In the genomic region with DNA sequence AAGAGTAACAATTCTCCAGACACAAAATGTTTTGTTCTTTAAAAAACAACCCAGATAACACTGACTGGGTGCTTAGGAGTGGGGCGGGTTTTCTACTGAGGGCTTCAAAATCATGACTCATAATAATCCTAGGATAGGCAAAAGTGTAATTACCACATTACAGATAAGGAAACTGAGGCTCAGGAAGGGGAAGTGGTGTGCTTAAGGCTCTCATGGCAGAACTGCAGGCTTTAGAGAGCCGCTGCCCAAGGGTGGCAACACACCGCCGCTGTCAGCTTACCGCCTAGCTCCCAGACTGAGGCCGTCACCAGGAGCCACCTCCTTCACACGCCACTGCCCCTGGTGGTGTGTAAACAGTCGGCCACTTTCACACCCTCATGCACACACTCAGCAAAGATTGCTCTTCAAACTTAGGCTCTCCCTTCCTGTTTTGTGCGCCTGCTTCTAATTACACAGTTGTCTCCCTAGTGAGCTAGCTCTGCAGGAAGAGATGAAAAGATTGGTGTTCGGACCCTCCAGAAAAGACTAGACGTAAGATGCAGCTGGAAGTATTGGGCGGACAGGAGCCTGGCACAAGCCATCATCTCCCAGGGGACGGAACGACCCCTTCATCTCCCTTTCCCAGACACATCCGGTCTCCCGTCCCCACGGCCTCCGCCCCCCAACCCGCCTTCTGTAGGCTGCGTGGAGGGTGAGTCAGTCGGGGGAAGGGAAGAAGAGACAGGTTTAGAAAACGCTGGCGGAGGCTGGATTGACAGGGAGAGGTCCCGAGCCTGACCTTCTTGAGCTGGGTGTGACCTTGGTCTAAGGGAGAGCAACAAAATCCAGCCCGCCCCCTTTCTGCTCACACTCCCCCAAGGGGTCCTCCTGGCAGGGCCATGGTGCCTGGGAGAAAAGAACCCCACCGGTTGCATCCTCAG, we compare ENCODE assay signal across 9 cellular contexts.
DNase-seq lines count a peak whose midpoint lies in the region; ATAC-seq and TF ChIP-seq lines count a peak whose summit lies in the region.
"Had no signal": no experiment of that assay in that cellular context is flagged by ENCODE, and none has a peak within 500 bp of the region (broad histone marks: within the 10 kb centered on the region; RNA-seq: fewer than 3 reads in every experiment).

No MANE protein-coding gene starts in this region.

- H3K9me3 ChIP-seq in BLaER1: peaks cover 13% of the 10 kb centered on the region

- peaks cover 92% of the 10 kb centered on the region for H3K4me1 ChIP-seq in BLaER1
- peaks cover 25% of the 10 kb centered on the region for H3K4me1 ChIP-seq in GM23338 (ENCODE audit: insufficient read depth)

- H3K4me2 ChIP-seq in BLaER1 (peak overlapping the region; percentile 75), GM23338 (no peak overlapping the region)
- H3K4me2 ChIP-seq: PC-9 had no signal

- no peaks in the 10 kb centered on the region for H3K36me3 ChIP-seq in BLaER1
- no peaks in the 10 kb centered on the region for H3K36me3 ChIP-seq in GM23338 (ENCODE audit: insufficient read depth)

- H4K20me1 ChIP-seq in BLaER1 (no peaks in the 10 kb centered on the region), GM23338 (replicated peaks; ENCODE audit: insufficient read depth) (no peaks in the 10 kb centered on the region)

- 0 out of 2 replicates have a peak, but pooled peaks cover 6% of the 10 kb centered on the region for H3K9me2 ChIP-seq in GM23338 (ENCODE audit: insufficient read depth)

- no peaks in the 10 kb centered on the region for H3K79me2 ChIP-seq in GM23338 (replicated peaks; ENCODE audit: insufficient read depth)

- H3K4me1 Mint-ChIP-seq in GM23338 (peaks cover 40% of the 10 kb centered on the region), naive B cell (peaks cover 7 to 13% (median 8%) of the 10 kb centered on the region in 3 donors)

- H3K27ac Mint-ChIP-seq in GM23338: no peak overlapping the region; the same call in 1 of the 2 replicates
- peak overlapping the region in 2 of 6 donors; percentile 12 to 44 for H3K27ac Mint-ChIP-seq in naive B cell

- no peaks in the 10 kb centered on the region for H3K27me3 ChIP-seq in BLaER1
- no peaks in the 10 kb centered on the region for H3K27me3 ChIP-seq in GM23338 (ENCODE audit: insufficient read depth)

- no peaks in the 10 kb centered on the region for H3F3A ChIP-seq in GM23338 (replicated peaks; ENCODE audit: low read depth)

- H3K27me3 Mint-ChIP-seq in GM23338 (ENCODE audit: insufficient read depth, low read depth, poor library complexity): peaks cover 8% of the 10 kb centered on the region
- H3K27me3 Mint-ChIP-seq in naive B cell: peaks cover 4 to 13% (median 8%) of the 10 kb centered on the region in 3 donors

- peak overlapping the region; percentile 74 for H2AFZ ChIP-seq in GM23338
- H2AFZ ChIP-seq: PC-9 had no signal

- in situ Hi-C loops in astrocyte of the spinal cord (cut with HindIII; ENCODE audit: low sequenced_read_pairs): no loop called here

- no peak overlapping the region for H3K4me3 Mint-ChIP-seq in GM23338
- peak overlapping the region in 6 of 8 donors; percentile 3 to 84 (median 63) for H3K4me3 Mint-ChIP-seq in naive B cell

- no peaks in the 10 kb centered on the region; the same call in 2 of the 3 replicates for H3K36me3 Mint-ChIP-seq in GM23338 (ENCODE audit: low read depth)
- H3K36me3 Mint-ChIP-seq in naive B cell: no peaks in the 10 kb centered on the region

- H3K27ac ChIP-seq in BLaER1: peak overlapping the region; percentile 80
- H3K27ac ChIP-seq in GM23338 (ENCODE audit: low read depth): no peak overlapping the region
- H3K27ac ChIP-seq: PC-9 had no signal

- ATAC-seq in GM23338 (peak; percentile 84), naive B cell (ENCODE audit: low read depth in 2 of 2) (peak; percentile 53 to 73), HG03025 (IDR thresholded peaks at IDR 0.05; ENCODE audit: low FRiP score, unreplicated experiment) (no peak)

- H3K4me3 ChIP-seq in BLaER1: peak overlapping the region; percentile 38; the same call in 1 of the 2 replicates
- H3K4me3 ChIP-seq in GM23338: no peak overlapping the region
- H3K4me3 ChIP-seq in astrocyte of the spinal cord (ENCODE audit: low read depth, low read length): no peak overlapping the region
- H3K4me3 ChIP-seq: PC-9 had no signal

- H3K9me3 Mint-ChIP-seq in GM23338 (no peaks in the 10 kb centered on the region; the same call in 2 of the 3 replicates), naive B cell (peaks cover 0 to 3% (median 0%) of the 10 kb centered on the region in 7 donors)

- DNase-seq in GM23338 (ENCODE audit: low spot score) (peak; percentile 35), astrocyte of the spinal cord (ENCODE audit: low read depth, low spot score) (peak; percentile 21), naive B cell (no peak), cerebellar nuclear complex (lab: John Stamatoyannopoulos, UW) (no peak), foreskin melanocyte (no peak), GOT3 (lab: John Stamatoyannopoulos, UW) (no peak)

- H3K9ac ChIP-seq in BLaER1: peak overlapping the region; percentile 57

- TF ChIP-seq CTCF in GM23338 (conservative IDR thresholded peaks at IDR 0.05; ENCODE audit: low read depth in 2 of 2): peak; percentile 19 to 20; a peak in 1 of 4 replicates
- no peak for TF ChIP-seq CTCF in astrocyte of the spinal cord (IDR thresholded peaks at IDR 0.05; ENCODE audit: low read depth, low read length)

TF ChIP-seq in GM23338, 12 proteins besides CTCF, POLR2A, EP300 and RAD21 (continues in another document):
- TF ChIP-seq EZH2 (IDR thresholded peaks at IDR 0.05; ENCODE audit: low read depth, unreplicated experiment) (no peak), NANOG (IDR thresholded peaks at IDR 0.05; ENCODE audit: borderline replicate concordance) (no peak), ZNF114 (CRISPR knock-in tag; IDR thresholded peaks at IDR 0.05) (no peak)
- TF ChIP-seq, protein P1, sequence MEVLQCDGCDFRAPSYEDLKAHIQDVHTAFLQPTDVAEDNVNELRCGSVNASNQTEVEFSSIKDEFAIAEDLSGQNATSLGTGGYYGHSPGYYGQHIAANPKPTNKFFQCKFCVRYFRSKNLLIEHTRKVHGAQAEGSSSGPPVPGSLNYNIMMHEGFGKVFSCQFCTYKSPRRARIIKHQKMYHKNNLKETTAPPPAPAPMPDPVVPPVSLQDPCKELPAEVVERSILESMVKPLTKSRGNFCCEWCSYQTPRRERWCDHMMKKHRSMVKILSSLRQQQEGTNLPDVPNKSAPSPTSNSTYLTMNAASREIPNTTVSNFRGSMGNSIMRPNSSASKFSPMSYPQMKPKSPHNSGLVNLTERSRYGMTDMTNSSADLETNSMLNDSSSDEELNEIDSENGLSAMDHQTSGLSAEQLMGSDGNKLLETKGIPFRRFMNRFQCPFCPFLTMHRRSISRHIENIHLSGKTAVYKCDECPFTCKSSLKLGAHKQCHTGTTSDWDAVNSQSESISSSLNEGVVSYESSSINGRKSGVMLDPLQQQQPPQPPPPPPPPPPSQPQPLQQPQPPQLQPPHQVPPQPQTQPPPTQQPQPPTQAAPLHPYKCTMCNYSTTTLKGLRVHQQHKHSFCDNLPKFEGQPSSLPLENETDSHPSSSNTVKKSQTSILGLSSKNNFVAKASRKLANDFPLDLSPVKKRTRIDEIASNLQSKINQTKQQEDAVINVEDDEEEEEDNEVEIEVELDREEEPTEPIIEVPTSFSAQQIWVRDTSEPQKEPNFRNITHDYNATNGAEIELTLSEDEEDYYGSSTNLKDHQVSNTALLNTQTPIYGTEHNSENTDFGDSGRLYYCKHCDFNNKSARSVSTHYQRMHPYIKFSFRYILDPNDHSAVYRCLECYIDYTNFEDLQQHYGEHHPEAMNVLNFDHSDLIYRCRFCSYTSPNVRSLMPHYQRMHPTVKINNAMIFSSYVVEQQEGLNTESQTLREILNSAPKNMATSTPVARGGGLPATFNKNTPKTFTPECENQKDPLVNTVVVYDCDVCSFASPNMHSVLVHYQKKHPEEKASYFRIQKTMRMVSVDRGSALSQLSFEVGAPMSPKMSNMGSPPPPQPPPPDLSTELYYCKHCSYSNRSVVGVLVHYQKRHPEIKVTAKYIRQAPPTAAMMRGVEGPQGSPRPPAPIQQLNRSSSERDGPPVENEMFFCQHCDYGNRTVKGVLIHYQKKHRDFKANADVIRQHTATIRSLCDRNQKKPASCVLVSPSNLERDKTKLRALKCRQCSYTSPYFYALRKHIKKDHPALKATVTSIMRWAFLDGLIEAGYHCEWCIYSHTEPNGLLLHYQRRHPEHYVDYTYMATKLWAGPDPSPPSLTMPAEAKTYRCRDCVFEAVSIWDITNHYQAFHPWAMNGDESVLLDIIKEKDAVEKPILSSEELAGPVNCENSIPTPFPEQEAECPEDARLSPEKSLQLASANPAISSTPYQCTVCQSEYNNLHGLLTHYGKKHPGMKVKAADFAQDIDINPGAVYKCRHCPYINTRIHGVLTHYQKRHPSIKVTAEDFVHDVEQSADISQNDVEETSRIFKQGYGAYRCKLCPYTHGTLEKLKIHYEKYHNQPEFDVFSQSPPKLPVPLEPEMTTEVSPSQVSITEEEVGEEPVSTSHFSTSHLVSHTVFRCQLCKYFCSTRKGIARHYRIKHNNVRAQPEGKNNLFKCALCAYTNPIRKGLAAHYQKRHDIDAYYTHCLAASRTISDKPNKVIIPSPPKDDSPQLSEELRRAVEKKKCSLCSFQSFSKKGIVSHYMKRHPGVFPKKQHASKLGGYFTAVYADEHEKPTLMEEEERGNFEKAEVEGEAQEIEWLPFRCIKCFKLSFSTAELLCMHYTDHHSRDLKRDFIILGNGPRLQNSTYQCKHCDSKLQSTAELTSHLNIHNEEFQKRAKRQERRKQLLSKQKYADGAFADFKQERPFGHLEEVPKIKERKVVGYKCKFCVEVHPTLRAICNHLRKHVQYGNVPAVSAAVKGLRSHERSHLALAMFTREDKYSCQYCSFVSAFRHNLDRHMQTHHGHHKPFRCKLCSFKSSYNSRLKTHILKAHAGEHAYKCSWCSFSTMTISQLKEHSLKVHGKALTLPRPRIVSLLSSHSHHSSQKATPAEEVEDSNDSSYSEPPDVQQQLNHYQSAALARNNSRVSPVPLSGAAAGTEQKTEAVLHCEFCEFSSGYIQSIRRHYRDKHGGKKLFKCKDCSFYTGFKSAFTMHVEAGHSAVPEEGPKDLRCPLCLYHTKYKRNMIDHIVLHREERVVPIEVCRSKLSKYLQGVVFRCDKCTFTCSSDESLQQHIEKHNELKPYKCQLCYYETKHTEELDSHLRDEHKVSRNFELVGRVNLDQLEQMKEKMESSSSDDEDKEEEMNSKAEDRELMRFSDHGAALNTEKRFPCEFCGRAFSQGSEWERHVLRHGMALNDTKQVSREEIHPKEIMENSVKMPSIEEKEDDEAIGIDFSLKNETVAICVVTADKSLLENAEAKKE (CRISPR knock-in tag; IDR thresholded peaks at IDR 0.05): no peak

Comparison
In these comparisons a context has a peak if more than half of its experiments do, and no peak if none do; other contexts are left out.
1. DNase-seq: peak in GM23338 (single experiment) and astrocyte of the spinal cord (single experiment); none in naive B cell (single experiment), cerebellar nuclear complex (0 of 2), foreskin melanocyte (single experiment) and GOT3 (single experiment).